ENCODE assay signal across 16 cellular contexts in the genomic region with DNA sequence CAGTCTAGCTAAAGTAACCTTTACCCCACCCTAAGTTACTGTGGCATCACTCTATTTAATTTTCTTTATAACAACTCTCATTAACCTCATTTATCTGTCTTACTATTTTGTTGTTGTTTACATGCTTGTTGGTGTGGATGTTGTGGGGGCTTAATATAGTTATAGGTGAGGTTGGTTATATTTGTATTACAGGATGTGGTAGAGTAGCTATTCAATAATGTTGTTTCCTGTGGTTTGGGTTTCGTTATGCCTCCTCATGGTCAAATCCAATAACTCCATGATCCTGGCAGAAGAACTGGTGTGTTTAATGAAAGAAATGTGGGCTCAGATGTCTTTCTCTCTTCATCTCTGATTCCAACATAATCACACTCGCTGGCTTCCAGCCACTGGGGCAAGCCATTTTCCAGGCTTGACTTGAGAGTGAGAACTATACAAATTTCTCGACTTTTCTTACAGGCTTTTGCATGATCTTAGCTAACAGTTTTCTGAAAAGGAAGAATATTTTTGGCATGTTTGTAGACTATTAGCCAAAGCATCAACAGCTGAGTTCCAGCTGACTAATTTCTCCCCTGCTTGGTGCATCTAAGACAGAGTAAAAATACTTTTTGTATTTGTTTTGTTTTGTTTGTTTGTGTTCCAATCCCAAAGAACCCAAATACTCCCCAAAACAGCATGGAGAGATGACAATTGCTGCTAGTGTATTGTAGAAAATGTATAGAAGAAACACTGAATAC.
DNase-seq lines count a peak whose midpoint lies in the region; ATAC-seq, FAIRE-seq and TF ChIP-seq lines count a peak whose summit lies in the region.
"Had no signal": no experiment of that assay in that cellular context is flagged by ENCODE, and none has a peak within 500 bp of the region (broad histone marks: within the 10 kb centered on the region; RNA-seq: fewer than 3 reads in every experiment).

No MANE protein-coding gene starts in this region.

- in situ Hi-C loops in IMR-90 (cut with MboI; ENCODE audit: low sequenced_read_pairs) (loop anchor here (10.0 kb wide), 1 partner anchor 255 kb away; no protein-coding TSS in a partner anchor), KBM-7 (cut with MboI; ENCODE audit: low pct_unique_long_range_greater_than_20kb, low sequenced_read_pairs) (no loop called here)

- TF ChIP-seq POLR2A in IMR-90 (IDR thresholded peaks at IDR 0.05; ENCODE audit: low read depth, low read length) (no peak), stomach (IDR thresholded peaks at IDR 0.05) (no peak)

- H3K36me3 ChIP-seq in IMR-90 (ENCODE audit: control insufficient read depth, insufficient read depth, low read length) (no peaks in the 10 kb centered on the region), stomach (no peaks in the 10 kb centered on the region)
- H3K36me3 ChIP-seq: gastroesophageal sphincter, right atrium auricular region, SJCRH30 had no signal

- no peak overlapping the region for H3K56ac ChIP-seq in IMR-90 (ENCODE audit: extremely low read depth, insufficient read depth, low read length)

- TF ChIP-seq RAD21 in IMR-90 (IDR thresholded peaks at IDR 0.05; ENCODE audit: low read length) = no peak

- H3K9ac ChIP-seq in IMR-90 (ENCODE audit: low read depth, low read length) = no peak overlapping the region

- POLR2A ChIA-PET in IMR-90 (lab: Charles Lee; ENCODE audit: unreplicated experiment) = no interaction called here

- ATAC-seq in IMR-90 (ENCODE audit: low read depth) = no peak
- ATAC-seq: gastroesophageal sphincter, left lobe of liver had no signal

- no TSS peak for BruUV-seq in IMR-90 (replicated peaks; lab: Mats Ljungman, UMichigan)

- H4K8ac ChIP-seq in IMR-90 (ENCODE audit: low read depth in 2 of 2, low read length in 2 of 2) = no peak overlapping the region

- H3K9me3 ChIP-seq in IMR-90 (ENCODE audit: control insufficient read depth, insufficient read depth, low read length) (no peaks in the 10 kb centered on the region), stomach (no peaks in the 10 kb centered on the region)
- H3K9me3 ChIP-seq: gastroesophageal sphincter, right atrium auricular region, SJCRH30 had no signal

- peak overlapping the region; percentile 73; the same call in 1 of the 2 replicates for H3K27ac ChIP-seq in IMR-90 (ENCODE audit: insufficient read depth, low read length)
- peak overlapping the region in 3 of 5 donors; percentile 5 to 34 (median 27) for H3K27ac ChIP-seq in stomach
- H3K27ac ChIP-seq: gastroesophageal sphincter, right atrium auricular region, SJCRH30 had no signal

- no CpG with 5 or more reads among the region's 3 CpGs for WGBS in IMR-90 (ENCODE audit: extremely low coverage in 2 of 2, insufficient read length in 1 of 2), 2 experiments
- WGBS in stomach, 5 donors = 53 to 63% (median 59%) methylated on average over 3 of the region's 3 CpGs

- H3K4me3 ChIP-seq in IMR-90 (ENCODE audit: insufficient read depth, low read depth, low read length) = no peak overlapping the region
- no peak overlapping the region for H3K4me3 ChIP-seq in stomach
- H3K4me3 ChIP-seq: gastroesophageal sphincter, right atrium auricular region, SJCRH30 had no signal

- intact Hi-C loops in IMR-90 (cut with micrococcal nuclease) = loop anchor here (5.0 kb wide), 2 partner anchors 258 to 307 kb away; no protein-coding TSS in a partner anchor
- intact Hi-C loops in stomach (cut with DNase I; ENCODE audit: low total_unique reads) = no loop called here

- H3K9me1 ChIP-seq in IMR-90 (ENCODE audit: insufficient read depth, low read length) = peaks cover 5% of the 10 kb centered on the region; the same call in 1 of the 2 replicates

- H3K23ac ChIP-seq in IMR-90 (ENCODE audit: low read depth, low read length) = no peak overlapping the region

- no peaks in the 10 kb centered on the region for H4K20me1 ChIP-seq in IMR-90 (ENCODE audit: insufficient read depth, low read length)

- H2BK120ac ChIP-seq in IMR-90 (ENCODE audit: low read depth, low read length) = peak overlapping the region; percentile 3; the same call in 1 of the 2 replicates

- peak overlapping the region; percentile 66 for H3K4ac ChIP-seq in IMR-90 (ENCODE audit: low read depth, low read length)

- CTCF ChIA-PET in IMR-90 (lab: Yijun Ruan, JAX) = no interaction called here

- peaks cover 6% of the 10 kb centered on the region for H3K4me1 ChIP-seq in IMR-90 (ENCODE audit: control insufficient read depth, insufficient read depth, low read length)
- H3K4me1 ChIP-seq in stomach = no peaks in the 10 kb centered on the region
- H3K4me1 ChIP-seq: gastroesophageal sphincter, right atrium auricular region had no signal

- H4K5ac ChIP-seq in IMR-90 (ENCODE audit: low read depth, low read length) = no peak overlapping the region

- no peak overlapping the region for H3K4me2 ChIP-seq in IMR-90 (ENCODE audit: low read depth, low read length)

- TF ChIP-seq CTCF in IMR-90 (conservative IDR thresholded peaks at IDR 0.05; ENCODE audit: low read depth, low read length) (no peak), stomach (IDR thresholded peaks at IDR 0.05) (no peak)

- 0 out of 2 replicates have a peak overlapping the region, but pooled peaks have one; percentile 1 for H3K14ac ChIP-seq in IMR-90 (replicated peaks; ENCODE audit: low read depth, low read length)

- peak; percentile 42 for DNase-seq in ELR (ENCODE audit: low read depth)
- peak; percentile 8 for DNase-seq in IMR-90
- peak; percentile 26 for DNase-seq in stomach
- no peak for DNase-seq in NCI-H1930 (lab: John Stamatoyannopoulos, UW)
- no peak for DNase-seq in KBM-7
- no peak for DNase-seq in activated CD4-positive, alpha-beta T cell treated with anti-CD3 and anti-CD28 coated beads for 1 hour
- DNase-seq: activated CD4-positive, CD25-positive, alpha-beta regulatory T cell treated with anti-CD3 and anti-CD28 coated beads, Interleukin-2, amount 50 U/mL, for 72 hours; cerebellar nuclear complex; DMS 273 treated with DMSO at 0.1 percent for 48 hours; endodermal cell; NCI-H1694 treated with DMSO at 0.1 percent for 48 hours had no signal

- no peak for TF ChIP-seq EP300 in stomach (IDR thresholded peaks at IDR 0.05)

- peak; percentile 39 for FAIRE-seq in endometrium (lab: Jason Lieb, UNC)

- dilution Hi-C loops in IMR-90 (cut with HindIII; ENCODE audit: low sequenced_read_pairs, unreplicated experiment) = no loop called here

- H2AK5ac ChIP-seq in IMR-90 (ENCODE audit: low read depth, low read length) = no peak overlapping the region; the same call in 1 of the 2 replicates

- no peak overlapping the region for H4K91ac ChIP-seq in IMR-90 (ENCODE audit: insufficient read depth, low read depth, low read length)

- H3K27me3 ChIP-seq in IMR-90 (ENCODE audit: control insufficient read depth, insufficient read depth, low read length) = no peaks in the 10 kb centered on the region
- no peaks in the 10 kb centered on the region for H3K27me3 ChIP-seq in stomach
- H3K27me3 ChIP-seq: gastroesophageal sphincter, right atrium auricular region, SJCRH30 had no signal

- H2BK20ac ChIP-seq in IMR-90 (ENCODE audit: low read depth, low read length) = peak overlapping the region; percentile 35; the same call in 1 of the 2 replicates

- H2AK9ac ChIP-seq in IMR-90 (replicated peaks; ENCODE audit: low read depth, low read length, poor library complexity) = no peak overlapping the region

- no peak overlapping the region for H2BK5ac ChIP-seq in IMR-90 (ENCODE audit: low read depth, low read length, poor library complexity, severe bottlenecking)

- H3K18ac ChIP-seq in IMR-90 (ENCODE audit: low read depth, low read length) = peak overlapping the region; percentile 92

- H2AFZ ChIP-seq in IMR-90 (replicated peaks; ENCODE audit: low read length, poor library complexity) = no peak overlapping the region

- H3K79me1 ChIP-seq in IMR-90 (ENCODE audit: low read depth in 1 of 2, low read length in 2 of 2) = no peaks in the 10 kb centered on the region

- H2BK15ac ChIP-seq in IMR-90 (ENCODE audit: low read depth, low read length) = no peak overlapping the region; the same call in 2 of the 3 replicates

TF ChIP-seq in IMR-90, 13 proteins besides CTCF, POLR2A, EP300 and RAD21:
- no peak for TF ChIP-seq RFX5 (IDR thresholded peaks at IDR 0.05; ENCODE audit: low read depth, low read length)
- TF ChIP-seq MAZ (IDR thresholded peaks at IDR 0.05; ENCODE audit: borderline replicate concordance, low read depth, low read length) = no peak
- TF ChIP-seq CHD1 (IDR thresholded peaks at IDR 0.05; ENCODE audit: low read depth, low read length) = no peak

Comparison
In these comparisons a context has a peak if more than half of its experiments do, and no peak if none do; other contexts are left out.
1. DNase-seq: peak in ELR (single experiment), IMR-90 (single experiment) and stomach (single experiment); none in NCI-H1930 (0 of 2), KBM-7 (single experiment) and activated CD4-positive, alpha-beta T cell treated with anti-CD3 and anti-CD28 coated beads for 1 hour (single experiment).